Comparison of ENCODE assay signal across 20 cellular contexts in genomic region chr13:103878891-103879605, GRCh38.
"Had no signal": no experiment of that assay in that cellular context is flagged by ENCODE, and none has a peak within 500 bp of the region (broad histone marks: within the 10 kb centered on the region; RNA-seq: fewer than 3 reads in every experiment).

No MANE protein-coding gene starts in this region.

- DNase-seq: activated CD4-positive, alpha-beta memory T cell treated with anti-CD3 and anti-CD28 coated beads, Interleukin-2, amount 10 ng/mL, durations not matched to agents 7 days and 5 days; activated CD4-positive, alpha-beta T cell treated with anti-CD3 and anti-CD28 coated beads, Interleukin-2, amount 10 ng/mL, durations not matched to agents 24 days and 14 days; activated effector memory CD4-positive, alpha-beta T cell treated with anti-CD3 and anti-CD28 coated beads, Interleukin-2, amount 50 U/mL, for 16 hours; activated naive CD4-positive, alpha-beta T cell treated with anti-CD3 and anti-CD28 coated beads, Interleukin-2, amount 10 ng/mL, durations not matched to agents 7 days and 5 days; activated T-cell treated with anti-CD3 and anti-CD28 coated beads for 4 hours; anterior cingulate cortex; central memory CD4-positive, alpha-beta T cell; endodermal cell; esophagus squamous epithelium; heart left ventricle; left colon; naive B cell; occipital lobe; spleen; stimulated activated CD4-positive, alpha-beta T cell treated with anti-CD3 and anti-CD28 coated beads, Interleukin-4, amount 100 ng/mL, for 24 hours; stimulated activated naive CD8-positive, alpha-beta T cell treated with anti-CD3 and anti-CD28 coated beads, Interleukin-15, Interleukin-2, amounts not matched to agents 100 U/mL and 50 U/mL, for 24 hours; upper lobe of left lung had no signal

- H3K27ac ChIP-seq: coronary artery, esophagus squamous epithelium, heart left ventricle, spleen, upper lobe of left lung, VCaP had no signal

- H3K4me1 ChIP-seq: spleen had no signal

- ATAC-seq: activated CD4-positive, CD25-positive, alpha-beta regulatory T cell treated with anti-CD3 and anti-CD28 coated beads, Interleukin-2, amount 50 U/mL, for 24 hours; heart left ventricle; left colon; stimulated activated naive CD8-positive, alpha-beta T cell treated with anti-CD3 and anti-CD28 coated beads, Interleukin-15, Interleukin-2, amounts not matched to agents 100 U/mL and 50 U/mL, for 24 hours had no signal

- H3K27me3 ChIP-seq: esophagus squamous epithelium, heart left ventricle, upper lobe of left lung had no signal

- H3K9me3 ChIP-seq: esophagus squamous epithelium, heart left ventricle, spleen, upper lobe of left lung had no signal

- H3K4me3 ChIP-seq: coronary artery, esophagus squamous epithelium, heart left ventricle, spleen, upper lobe of left lung had no signal

- H3K36me3 ChIP-seq: esophagus squamous epithelium, heart left ventricle, spleen, upper lobe of left lung had no signal
